Comparison of ENCODE assay signal across 8 cellular contexts in the genomic region with DNA sequence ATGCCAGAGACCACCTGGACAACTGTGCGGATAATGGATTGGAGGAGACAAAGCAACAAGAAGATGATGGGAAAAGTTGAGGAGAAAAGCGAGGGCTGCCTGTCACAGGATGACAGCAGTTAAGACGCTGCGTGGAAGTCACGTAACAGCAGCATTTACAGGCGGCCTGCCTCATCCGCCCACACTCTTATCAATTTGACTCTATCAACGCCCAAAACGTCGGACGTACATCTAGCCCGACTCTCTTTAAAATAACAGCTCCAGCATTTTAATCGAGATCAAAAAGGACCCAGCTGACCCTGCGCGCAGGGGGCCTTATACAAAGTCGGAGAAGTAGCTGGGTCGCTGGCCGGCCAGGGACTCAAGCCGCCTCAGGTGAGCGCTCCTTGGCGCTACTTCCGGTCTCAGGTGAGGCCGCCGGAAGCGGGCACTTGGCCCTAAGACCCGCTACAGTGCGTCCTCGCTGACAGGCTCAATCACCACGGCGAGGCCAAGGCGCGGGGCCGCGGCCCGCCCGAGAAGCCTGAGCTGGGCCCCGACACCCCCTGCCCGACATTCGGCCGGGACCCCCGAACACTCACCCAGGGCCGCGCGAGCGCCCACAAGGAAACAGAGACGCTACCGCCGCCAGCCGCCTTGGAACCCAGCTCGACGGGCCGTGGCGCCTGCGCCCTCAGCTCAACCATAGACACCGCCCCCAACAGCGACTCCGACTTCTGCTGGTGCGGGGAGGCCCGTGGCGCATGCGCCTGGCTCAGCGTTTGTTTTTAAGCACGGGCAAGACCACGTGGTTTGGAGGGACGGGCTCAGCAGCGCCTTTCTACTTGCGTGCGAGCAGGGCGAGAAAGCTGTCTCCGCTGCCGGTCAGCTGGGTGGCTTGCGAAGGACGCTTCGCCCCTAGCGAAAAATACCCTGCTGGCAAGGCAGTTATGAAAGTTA. TPM values are rescaled to one million over a fixed set of nuclear protein-coding genes. Genes with fewer than 3 reads are reported as not detected.
DNase-seq lines count a peak whose midpoint lies in the region; ATAC-seq and TF ChIP-seq lines count a peak whose summit lies in the region.

Gene ERCC6, minus strand, starts transcription at position 741 of the 939 bp plus-strand sequence.

- peaks cover 35% of the 10 kb centered on the region for H3K4me1 Mint-ChIP-seq in T-helper 17 cell

- ATAC-seq in GM18499 (IDR thresholded peaks at IDR 0.05; ENCODE audit: insufficient read depth, unreplicated experiment) (peak; percentile 42), HG02938 (IDR thresholded peaks at IDR 0.05; ENCODE audit: unreplicated experiment) (peak; percentile 82), T-helper 17 cell (peak; percentile 95), left ventricle myocardium superior (peak; percentile 98)

- H3K4me3 ChIP-seq in prostate gland, result peak within 1 kb of the TSS; percentile 61 to 68

- WGBS in prostate gland, result 1% methylated on average over 66 of the region's 75 CpGs

- TF ChIP-seq CTCF in prostate gland (IDR thresholded peaks at IDR 0.05), result peak in 2 of 4 experiments; percentile 32 to 34

- peak; percentile 81 for TF ChIP-seq POLR2A in prostate gland (IDR thresholded peaks at IDR 0.05)

- H3K4me1 ChIP-seq in prostate gland (replicated peaks), result no peaks in the 10 kb centered on the region

- peak within 1 kb of the TSS; percentile 93 for H3K27ac Mint-ChIP-seq in T-helper 17 cell

- H3K9me3 ChIP-seq in T-helper 17 cell (ENCODE audit: control insufficient read depth, low read length, poor library complexity, severe bottlenecking) (no peaks in the 10 kb centered on the region), prostate gland (no peaks in the 10 kb centered on the region)

- peak within 1 kb of the TSS; percentile 95 for H3K4me3 Mint-ChIP-seq in T-helper 17 cell

- peaks cover 9% of the 10 kb centered on the region for H3K36me3 Mint-ChIP-seq in T-helper 17 cell (ENCODE audit: low read depth)

- H3K36me3 ChIP-seq in prostate gland, result no peaks in the 10 kb centered on the region

- H3K27ac ChIP-seq in angular gyrus (ENCODE audit: low read depth, low read length) (peak within 1 kb of the TSS; percentile 79), prostate gland (peak within 1 kb of the TSS; percentile 87 to 88)

- peaks cover 24% of the 10 kb centered on the region for H3K27me3 Mint-ChIP-seq in T-helper 17 cell

- intact Hi-C loops in left ventricle myocardium superior (cut with micrococcal nuclease) (no loop called here), prostate gland (cut with DNase I) (no loop called here)

- peak; percentile 87 for DNase-seq in NCI-H1694 treated with DMSO at 0.1 percent for 48 hours (lab: John Stamatoyannopoulos, UW)
- DNase-seq in T-helper 17 cell, result peak; percentile 91 to 93 (median 92)
- DNase-seq in left ventricle myocardium superior, result peak; percentile 99
- DNase-seq in prostate gland (ENCODE audit: low spot score), result peak; percentile 97
- peak; percentile 98 for DNase-seq in ureter (ENCODE audit: low spot score)

- H3K27me3 ChIP-seq in prostate gland (replicated peaks; ENCODE audit: insufficient read depth), result no peaks in the 10 kb centered on the region

RNA-seq across cellular contexts. Expression of gene ERCC6, which starts in this region (rescaled TPM):
- total RNA-seq in T-helper 17 cell (10 to 100 TPM; 29.2 to 38.5 TPM), left ventricle myocardium superior (25.1 TPM), prostate gland (10 to 100 TPM; 18.5 to 45.5 TPM), ureter (28.0 TPM)

Comparison
In these comparisons a context has a peak if more than half of its experiments do, and no peak if none do; other contexts are left out.
1. Peak in every context shown above with its lines: DNase-seq, ATAC-seq, H3K4me3 ChIP-seq and H3K27ac ChIP-seq.
2. ATAC-seq: peak in every context shown above with its lines; median percentile 98 in left ventricle myocardium superior; 95 in T-helper 17 cell; 82 in HG02938; 42 in GM18499.